Comparison of ENCODE assay signal across 9 cellular contexts in the genomic region with DNA sequence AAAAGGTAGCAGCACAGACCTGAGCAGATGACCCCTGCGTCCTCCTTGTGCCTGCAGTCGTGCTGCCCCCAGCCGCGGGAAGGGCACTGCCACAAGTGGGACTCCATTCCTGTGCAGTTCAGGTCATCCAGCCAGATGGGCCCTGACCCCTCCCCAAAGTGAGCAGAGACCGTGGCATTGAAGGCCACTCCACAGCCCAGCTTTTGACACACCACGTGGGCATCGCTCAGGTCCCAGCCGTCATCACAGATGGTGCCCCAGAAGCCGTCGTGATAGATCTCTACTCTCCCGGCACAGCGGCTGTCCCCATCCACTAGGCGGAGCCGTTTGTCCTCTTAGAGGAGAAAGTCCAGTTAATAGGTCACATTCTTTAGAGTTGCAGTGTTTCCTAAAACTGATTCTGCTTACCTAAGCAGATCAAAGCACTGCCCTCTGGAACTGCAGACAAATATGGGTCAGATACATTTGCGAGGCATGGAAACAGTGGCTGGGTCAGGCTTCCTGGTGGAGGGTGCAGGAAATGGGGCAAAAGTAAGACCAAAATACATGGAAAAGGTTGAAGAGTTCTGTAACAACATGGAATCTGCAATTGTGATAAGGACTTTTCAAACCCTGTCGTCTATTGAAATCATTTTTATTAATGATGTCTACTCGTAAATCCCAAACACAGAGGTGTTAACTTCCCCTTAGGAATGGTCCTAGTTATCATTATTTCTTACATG.
DNase-seq lines count a peak whose midpoint lies in the region; ATAC-seq and TF ChIP-seq lines count a peak whose summit lies in the region.
"Had no signal": no experiment of that assay in that cellular context is flagged by ENCODE, and none has a peak within 500 bp of the region (broad histone marks: within the 10 kb centered on the region; RNA-seq: fewer than 3 reads in every experiment).

No MANE protein-coding gene starts in this region.

- H3K4me3 Mint-ChIP-seq in activated CD4-positive, alpha-beta T cell treated with anti-CD3 and anti-CD28 coated beads for 36 hours, result no peak overlapping the region
- H3K4me3 Mint-ChIP-seq in T-helper 17 cell, result no peak overlapping the region

- no peaks in the 10 kb centered on the region for H3K4me1 Mint-ChIP-seq in activated CD4-positive, alpha-beta T cell treated with anti-CD3 and anti-CD28 coated beads for 36 hours
- peaks cover 4% of the 10 kb centered on the region for H3K4me1 Mint-ChIP-seq in T-helper 17 cell

- H3K36me3 Mint-ChIP-seq in activated CD4-positive, alpha-beta T cell treated with anti-CD3 and anti-CD28 coated beads for 36 hours (ENCODE audit: low read depth), result no peaks in the 10 kb centered on the region
- no peaks in the 10 kb centered on the region for H3K36me3 Mint-ChIP-seq in T-helper 17 cell (ENCODE audit: low read depth)

- peaks cover 16% of the 10 kb centered on the region for H3K27me3 Mint-ChIP-seq in activated CD4-positive, alpha-beta T cell treated with anti-CD3 and anti-CD28 coated beads for 36 hours
- peaks cover 8% of the 10 kb centered on the region for H3K27me3 Mint-ChIP-seq in T-helper 17 cell

- peaks cover 0 to 1% of the 10 kb centered on the region in 2 donors for H3K27me3 ChIP-seq in aorta (ENCODE audit: control insufficient read depth in 1 of 2, insufficient read depth in 2 of 2, low read length in 1 of 2)

- peak; percentile 81 for TF ChIP-seq CTCF in WI38 (IDR thresholded peaks at IDR 0.05; ENCODE audit: low read depth, low read length)

- DNase-seq in activated CD4-positive, alpha-beta T cell treated with anti-CD3 and anti-CD28 coated beads for 36 hours, result peak; percentile 59
- no peak for DNase-seq in activated CD4-positive, alpha-beta T cell treated with anti-CD3 and anti-CD28 coated beads for 4 hours
- peak; percentile 73 for DNase-seq in M059J (ENCODE audit: low read depth)
- peak; percentile 78 for DNase-seq in iPS-NIHi11 (ENCODE audit: low spot score)
- peak; percentile 64 to 74 for DNase-seq in aorta
- DNase-seq in T-helper 17 cell, result no peak
- DNase-seq in cerebellum (ENCODE audit: low spot score), result no peak

- H3K4me1 ChIP-seq in aorta (ENCODE audit: control insufficient read depth in 1 of 2, insufficient read depth in 2 of 2, low read length in 2 of 2), result no peaks in the 10 kb centered on the region

- peaks cover 1% of the 10 kb centered on the region for H3K9me3 ChIP-seq in aorta (ENCODE audit: control insufficient read depth, low read length)
- H3K9me3 ChIP-seq in T-helper 17 cell (ENCODE audit: control insufficient read depth, low read length, poor library complexity, severe bottlenecking), result no peaks in the 10 kb centered on the region

- no peak for ATAC-seq in activated CD4-positive, alpha-beta T cell treated with anti-CD3 and anti-CD28 coated beads for 36 hours
- ATAC-seq in aorta (ENCODE audit: low FRiP score) (no peak), T-helper 17 cell (no peak)

- no peak overlapping the region for H3K27ac ChIP-seq in aorta (ENCODE audit: low read depth in 1 of 2, low read length in 2 of 2)
- H3K27ac ChIP-seq: skin epidermis had no signal

- POLR2A ChIA-PET in activated CD4-positive, alpha-beta T cell treated with anti-CD3 and anti-CD28 coated beads for 36 hours (lab: Charles Lee), result no interaction called here

- no peaks in the 10 kb centered on the region for H3K9me3 Mint-ChIP-seq in activated CD4-positive, alpha-beta T cell treated with anti-CD3 and anti-CD28 coated beads for 36 hours (ENCODE audit: low read depth)

- no peaks in the 10 kb centered on the region for H3K36me3 ChIP-seq in aorta (ENCODE audit: control insufficient read depth in 1 of 2, insufficient read depth in 2 of 2, low read length in 1 of 2)

- intact Hi-C loops in activated CD4-positive, alpha-beta T cell treated with anti-CD3 and anti-CD28 coated beads for 36 hours (cut with DNase I, micrococcal nuclease), result loop anchor here in 1 of 2 experiments (1.0 to 5.0 kb wide), 2 partner anchors 88 to 264 kb away; no protein-coding TSS in a partner anchor
- intact Hi-C loops in aorta (cut with DNase I), result no loop called here

- H3K27ac Mint-ChIP-seq in activated CD4-positive, alpha-beta T cell treated with anti-CD3 and anti-CD28 coated beads for 36 hours, result no peak overlapping the region
- no peak overlapping the region for H3K27ac Mint-ChIP-seq in T-helper 17 cell

- CTCF ChIA-PET in activated CD4-positive, alpha-beta T cell treated with anti-CD3 and anti-CD28 coated beads for 36 hours (lab: Charles Lee), result no interaction called here

- H3K4me3 ChIP-seq in WI38 (ENCODE audit: low read depth, low read length) (no peak overlapping the region), aorta (ENCODE audit: low read length in 2 of 2) (no peak overlapping the region)
- H3K4me3 ChIP-seq: skin epidermis had no signal

- WGBS in aorta, 2 donors, result 34 to 43% methylated on average over 17 of the region's 17 CpGs

Comparison
In these comparisons a context has a peak if more than half of its experiments do, and no peak if none do; other contexts are left out.
1. DNase-seq: peak in activated CD4-positive, alpha-beta T cell treated with anti-CD3 and anti-CD28 coated beads for 36 hours (single experiment), M059J (single experiment), iPS-NIHi11 (single experiment) and aorta (2 of 2); none in activated CD4-positive, alpha-beta T cell treated with anti-CD3 and anti-CD28 coated beads for 4 hours (0 of 2), T-helper 17 cell (0 of 3) and cerebellum (single experiment).